In genomic region chr9:131651160-131651559, GRCh38 we compare ENCODE assay signal across 14 cellular contexts.
DNase-seq lines count a peak whose midpoint lies in the region; ATAC-seq and TF ChIP-seq lines count a peak whose summit lies in the region.
"Had no signal": no experiment of that assay in that cellular context is flagged by ENCODE, and none has a peak within 500 bp of the region (broad histone marks: within the 10 kb centered on the region; RNA-seq: fewer than 3 reads in every experiment).

No MANE protein-coding gene starts in this region.

- ATAC-seq in natural killer cell treated with Interleukin-12 subunit alpha and Interleukin-12 subunit beta and Interleukin-15 and Interleukin-18, amount 100 ng/mL, for 72 hours = peak; percentile 54

- TF ChIP-seq CTCF in endothelial cell (IDR thresholded peaks at IDR 0.05; ENCODE audit: unreplicated experiment) = no peak

- H3K9me3 Mint-ChIP-seq in CD4-positive, alpha-beta memory T cell = no peaks in the 10 kb centered on the region
- H3K9me3 Mint-ChIP-seq in activated naive CD8-positive, alpha-beta T cell treated with anti-CD3 and anti-CD28 coated beads for 36 hours = no peaks in the 10 kb centered on the region
- H3K9me3 Mint-ChIP-seq in natural killer cell treated with Interleukin-12 subunit alpha and Interleukin-12 subunit beta and Interleukin-15 and Interleukin-18, amount 100 ng/mL, for 72 hours = no peaks in the 10 kb centered on the region
- no peaks in the 10 kb centered on the region for H3K9me3 Mint-ChIP-seq in endothelial cell (ENCODE audit: unreplicated experiment)

- CTCF ChIA-PET in CD4-positive, alpha-beta memory T cell (lab: Charles Lee; ENCODE audit: partially characterized antibody) = no interaction called here

- peak overlapping the region in 4 of 8 donors; percentile 2 to 59 (median 34) for H3K4me3 Mint-ChIP-seq in CD4-positive, alpha-beta memory T cell
- H3K4me3 Mint-ChIP-seq in activated naive CD8-positive, alpha-beta T cell treated with anti-CD3 and anti-CD28 coated beads for 36 hours = no peak overlapping the region
- H3K4me3 Mint-ChIP-seq in natural killer cell treated with Interleukin-12 subunit alpha and Interleukin-12 subunit beta and Interleukin-15 and Interleukin-18, amount 100 ng/mL, for 72 hours = peak overlapping the region; percentile 28
- H3K4me3 Mint-ChIP-seq in endothelial cell (ENCODE audit: unreplicated experiment) = no peak overlapping the region

- H3K27me3 ChIP-seq in BLaER1 treated with 17β-estradiol and CSF1 and Interleukin-3, amounts not matched to agents 10 nM and 100 nM = no peaks in the 10 kb centered on the region
- no peaks in the 10 kb centered on the region for H3K27me3 ChIP-seq in CD4-positive, alpha-beta memory T cell (ENCODE audit: insufficient read depth, low read length)
- H3K27me3 ChIP-seq: brain microvascular endothelial cell had no signal

- H3K27me3 Mint-ChIP-seq in CD4-positive, alpha-beta memory T cell = no peaks in the 10 kb centered on the region
- no peaks in the 10 kb centered on the region for H3K27me3 Mint-ChIP-seq in activated naive CD8-positive, alpha-beta T cell treated with anti-CD3 and anti-CD28 coated beads for 36 hours
- H3K27me3 Mint-ChIP-seq in natural killer cell treated with Interleukin-12 subunit alpha and Interleukin-12 subunit beta and Interleukin-15 and Interleukin-18, amount 100 ng/mL, for 72 hours = no peaks in the 10 kb centered on the region
- H3K27me3 Mint-ChIP-seq in endothelial cell (ENCODE audit: unreplicated experiment) = no peaks in the 10 kb centered on the region

- intact Hi-C loops in CD4-positive, alpha-beta memory T cell (cut with micrococcal nuclease) = no loop called here

- no peaks in the 10 kb centered on the region for H3K9me3 ChIP-seq in BLaER1 treated with 17β-estradiol and CSF1 and Interleukin-3, amounts not matched to agents 10 nM and 100 nM (replicated peaks in 1 of 11)
- H3K9me3 ChIP-seq in CD4-positive, alpha-beta memory T cell (ENCODE audit: control insufficient read depth in 1 of 2, low read length in 2 of 2) = no peaks in the 10 kb centered on the region

- H3K27ac ChIP-seq in BLaER1 treated with 17β-estradiol and CSF1 and Interleukin-3, amounts not matched to agents 10 nM and 100 nM = peak overlapping the region; percentile 11 to 81 (median 55); a peak in 20 of 22 replicates
- no peak overlapping the region for H3K27ac ChIP-seq in CD4-positive, alpha-beta memory T cell (ENCODE audit: low read depth, low read length)
- H3K27ac ChIP-seq: brain microvascular endothelial cell had no signal

- H3K9ac ChIP-seq in BLaER1 treated with 17β-estradiol and CSF1 and Interleukin-3, amounts not matched to agents 10 nM and 100 nM = peak overlapping the region in 4 of 11 experiments; percentile 1 to 53 (median 45); a peak in 6 of 22 replicates

- DNase-seq in CD4-positive, alpha-beta memory T cell = no peak
- DNase-seq in activated naive CD8-positive, alpha-beta T cell treated with anti-CD3 and anti-CD28 coated beads for 36 hours = no peak
- DNase-seq in natural killer cell treated with Interleukin-12 subunit alpha and Interleukin-12 subunit beta and Interleukin-15 and Interleukin-18, amount 100 ng/mL, for 72 hours (ENCODE audit: low spot score) = no peak
- DNase-seq in endothelial cell (ENCODE audit: low spot score) = no peak
- DNase-seq in DMS 273 (lab: John Stamatoyannopoulos, UW; ENCODE audit: unreplicated experiment) = no peak
- DNase-seq in dermis blood vessel endothelial cell = no peak
- DNase-seq: brain microvascular endothelial cell; effector CD8-positive, alpha-beta T cell; kidney; MM.1S; NCI-H2081 treated with DMSO at 0.1 percent for 48 hours; SHP77 treated with DMSO at 0.1 percent for 48 hours; stimulated activated CD4-positive, alpha-beta T cell treated with anti-CD3 and anti-CD28 coated beads, Interleukin-2, amount 100 ng/mL, for 48 hours had no signal

- peaks cover 29 to 73% (median 54%) of the 10 kb centered on the region in 4 donors for H3K4me1 Mint-ChIP-seq in CD4-positive, alpha-beta memory T cell
- peaks cover 28% of the 10 kb centered on the region for H3K4me1 Mint-ChIP-seq in activated naive CD8-positive, alpha-beta T cell treated with anti-CD3 and anti-CD28 coated beads for 36 hours
- peaks cover 52 to 60% of the 10 kb centered on the region in 2 donors for H3K4me1 Mint-ChIP-seq in natural killer cell treated with Interleukin-12 subunit alpha and Interleukin-12 subunit beta and Interleukin-15 and Interleukin-18, amount 100 ng/mL, for 72 hours (ENCODE audit: low read depth in 2 of 2)
- peaks cover 19% of the 10 kb centered on the region for H3K4me1 Mint-ChIP-seq in endothelial cell (ENCODE audit: unreplicated experiment)

- peaks cover 0 to 76% (median 26%) of the 10 kb centered on the region in 11 experiments; a peak in 10 of 22 replicates for H4K20me1 ChIP-seq in BLaER1 treated with 17β-estradiol and CSF1 and Interleukin-3, amounts not matched to agents 10 nM and 100 nM

- peaks cover 34 to 59% (median 48%) of the 10 kb centered on the region in 11 experiments for H3K36me3 ChIP-seq in BLaER1 treated with 17β-estradiol and CSF1 and Interleukin-3, amounts not matched to agents 10 nM and 100 nM
- peaks cover 36% of the 10 kb centered on the region for H3K36me3 ChIP-seq in CD4-positive, alpha-beta memory T cell (ENCODE audit: insufficient read depth, low read length)
- H3K36me3 ChIP-seq: brain microvascular endothelial cell had no signal

- peak overlapping the region in 6 of 7 donors; percentile 24 to 78 (median 60) for H3K27ac Mint-ChIP-seq in CD4-positive, alpha-beta memory T cell
- H3K27ac Mint-ChIP-seq in activated naive CD8-positive, alpha-beta T cell treated with anti-CD3 and anti-CD28 coated beads for 36 hours = peak overlapping the region; percentile 62
- H3K27ac Mint-ChIP-seq in natural killer cell treated with Interleukin-12 subunit alpha and Interleukin-12 subunit beta and Interleukin-15 and Interleukin-18, amount 100 ng/mL, for 72 hours = peak overlapping the region; percentile 45 to 59
- no peak overlapping the region for H3K27ac Mint-ChIP-seq in endothelial cell (ENCODE audit: unreplicated experiment)

- H3K4me1 ChIP-seq in BLaER1 treated with 17β-estradiol and CSF1 and Interleukin-3, amounts not matched to agents 10 nM and 100 nM = peaks cover 20 to 92% (median 63%) of the 10 kb centered on the region in 10 experiments
- H3K4me1 ChIP-seq in CD4-positive, alpha-beta memory T cell (ENCODE audit: insufficient read depth, low read length) = peaks cover 40% of the 10 kb centered on the region

- peak overlapping the region in 7 of 11 experiments; percentile 22 to 90 (median 75); a peak in 12 of 22 replicates for H3K4me2 ChIP-seq in BLaER1 treated with 17β-estradiol and CSF1 and Interleukin-3, amounts not matched to agents 10 nM and 100 nM

- POLR2A ChIA-PET in CD4-positive, alpha-beta memory T cell (lab: Charles Lee; ENCODE audit: partially characterized antibody) = interaction anchor here (0.6 to 1.5 kb wide), 2 partner anchors 18 to 634 kb away, joined by 3 to 5 read pairs; no protein-coding TSS in a partner anchor

- peaks cover 22 to 42% of the 10 kb centered on the region in 2 donors for H3K36me3 Mint-ChIP-seq in CD4-positive, alpha-beta memory T cell
- H3K36me3 Mint-ChIP-seq in activated naive CD8-positive, alpha-beta T cell treated with anti-CD3 and anti-CD28 coated beads for 36 hours = peaks cover 27% of the 10 kb centered on the region
- peaks cover 16% of the 10 kb centered on the region for H3K36me3 Mint-ChIP-seq in natural killer cell treated with Interleukin-12 subunit alpha and Interleukin-12 subunit beta and Interleukin-15 and Interleukin-18, amount 100 ng/mL, for 72 hours
- peaks cover 24% of the 10 kb centered on the region for H3K36me3 Mint-ChIP-seq in endothelial cell (ENCODE audit: low read depth, unreplicated experiment)

- H3K4me3 ChIP-seq in BLaER1 treated with 17β-estradiol and CSF1 and Interleukin-3, amounts not matched to agents 10 nM and 100 nM = no peak overlapping the region
- no peak overlapping the region for H3K4me3 ChIP-seq in CD4-positive, alpha-beta memory T cell (ENCODE audit: low read length in 2 of 2)
